1 cellular context compared by ENCODE assay signal in the genomic region with DNA sequence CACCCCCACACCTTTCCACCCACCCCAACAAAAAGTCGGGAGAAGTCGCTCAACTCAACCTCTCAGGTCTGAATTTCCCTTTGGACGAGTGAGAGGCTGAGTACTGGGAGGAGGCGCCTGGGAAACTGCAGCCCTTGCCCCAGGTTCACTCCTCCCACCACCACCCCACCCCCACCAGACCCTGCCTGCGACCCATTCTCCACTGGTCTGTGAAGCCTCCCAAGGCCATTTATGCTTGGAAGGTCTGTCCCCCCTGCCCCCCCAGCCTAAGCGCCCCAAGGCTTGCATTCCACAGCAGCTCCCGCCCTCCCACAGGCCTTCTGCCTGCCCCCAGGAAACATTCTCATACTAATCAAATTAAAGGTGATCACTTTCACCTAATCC.
TF ChIP-seq lines count a peak whose summit lies in the region.

No MANE protein-coding gene starts in this region.

TF ChIP-seq in WTC11, 78 proteins besides CTCF, POLR2A, EP300 and RAD21 (continued from another document):
- TF ChIP-seq ZBTB43 (CRISPR knock-in tag; IDR thresholded peaks at IDR 0.05) (no peak), FOXK1 (CRISPR knock-in tag; IDR thresholded peaks at IDR 0.05) (no peak), PREB (CRISPR knock-in tag; IDR thresholded peaks at IDR 0.05; ENCODE audit: borderline replicate concordance) (no peak), ATF6 (CRISPR knock-in tag; IDR thresholded peaks at IDR 0.05) (no peak), TEAD4 (CRISPR knock-in tag; IDR thresholded peaks at IDR 0.05) (no peak), ZNF138 (CRISPR knock-in tag; conservative IDR thresholded peaks at IDR 0.05) (no peak), ERG (CRISPR knock-in tag; IDR thresholded peaks at IDR 0.05) (no peak), MXD4 (CRISPR knock-in tag; IDR thresholded peaks at IDR 0.05; ENCODE audit: borderline replicate concordance) (no peak), ZNF317 (CRISPR knock-in tag; IDR thresholded peaks at IDR 0.05; ENCODE audit: borderline replicate concordance, low read depth) (no peak), CREM (CRISPR knock-in tag; IDR thresholded peaks at IDR 0.05) (no peak), ESRRA (CRISPR knock-in tag; IDR thresholded peaks at IDR 0.05; ENCODE audit: borderline replicate concordance) (no peak)
